Comparison of ENCODE assay signal across 20 cellular contexts in genomic region chr2:99425022-99425421, GRCh38.
DNase-seq lines count a peak whose midpoint lies in the region; ATAC-seq, FAIRE-seq and TF ChIP-seq lines count a peak whose summit lies in the region.
"Had no signal": no experiment of that assay in that cellular context is flagged by ENCODE, and none has a peak within 500 bp of the region (broad histone marks: within the 10 kb centered on the region; RNA-seq: fewer than 3 reads in every experiment).

No MANE protein-coding gene starts in this region.

- H3K36me3 ChIP-seq in RWPE2 (ENCODE audit: low read depth) (peaks cover 94% of the 10 kb centered on the region), endothelial cell of umbilical vein (ENCODE audit: control insufficient read depth in 2 of 2, extremely low read depth in 1 of 2, insufficient read depth in 2 of 2, low read length in 2 of 2) (peaks cover 13 to 40% of the 10 kb centered on the region in 2 experiments)
- H3K36me3 ChIP-seq in CD8-positive, alpha-beta memory T cell (ENCODE audit: insufficient read depth, low read length), result peaks cover 20% of the 10 kb centered on the region

- no peaks in the 10 kb centered on the region for H3K9me1 ChIP-seq in endothelial cell of umbilical vein (replicated peaks; ENCODE audit: control insufficient read depth, extremely low read depth, insufficient read depth, low read length)

- no peaks in the 10 kb centered on the region for H3K9me3 Mint-ChIP-seq in CD8-positive, alpha-beta memory T cell
- H3K9me3 Mint-ChIP-seq: activated CD4-positive, alpha-beta memory T cell treated with anti-CD3 and anti-CD28 coated beads for 36 hours; activated T-helper 1 cell treated with anti-CD3 and anti-CD28 coated beads, Interleukin-12 subunit alpha, Interleukin-12 subunit beta, Interleukin-2, Interleukin-4 antibody, amounts not matched to agents 30 ng/mL and 10 ng/mL and 1 ng/mL, durations not matched to agents 14 hours and 24 hours and 36 hours; mesothelial cell of epicardium; stimulated activated memory B cell treated with anti-CD40 and anti-IgM and Interleukin-4, amounts not matched to agents 10 μg/mL and 1 μg/mL and 100 μg/mL, for 72 hours had no signal

- H3K27ac ChIP-seq in RWPE2 (ENCODE audit: poor library complexity, severe bottlenecking), result no peak overlapping the region
- H3K27ac ChIP-seq in endothelial cell of umbilical vein (ENCODE audit: insufficient read depth, low read depth, low read length), result peak overlapping the region; percentile 48
- H3K27ac ChIP-seq in CD8-positive, alpha-beta memory T cell (ENCODE audit: low read depth, low read length), result no peak overlapping the region
- H3K27ac ChIP-seq: neutrophil, skin epidermis, upper lobe of right lung had no signal

- DNase-seq in G401 (ENCODE audit: low spot score), result peak; percentile 44
- no peak for DNase-seq in RWPE2 (ENCODE audit: low spot score)
- peak; percentile 85 for DNase-seq in endothelial cell of umbilical vein (ENCODE audit: low read depth, low spot score)
- peak; percentile 51 for DNase-seq in non-pigmented ciliary epithelial cell (ENCODE audit: low read depth)
- DNase-seq in CD8-positive, alpha-beta memory T cell, result no peak
- no peak for DNase-seq in urothelium cell line (ENCODE audit: low spot score)
- no peak for DNase-seq in activated CD4-positive, alpha-beta T cell treated with anti-CD3 and anti-CD28 coated beads, Interleukin-2, amount 50 U/mL, for 48 hours
- DNase-seq: activated CD4-positive, alpha-beta memory T cell treated with anti-CD3 and anti-CD28 coated beads for 36 hours; BE2C; glutamatergic neuron; KG1; NCI-H1436; NCI-H345; upper lobe of right lung had no signal

- no peak for TF ChIP-seq POLR2A in endothelial cell of umbilical vein (IDR thresholded peaks at IDR 0.05; ENCODE audit: low read depth, low read length)

- FAIRE-seq in endothelial cell of umbilical vein (lab: Jason Lieb, UNC) (peak; percentile 12), urothelium cell line (lab: Jason Lieb, UNC) (no peak)

- no peaks in the 10 kb centered on the region for H3K4me1 ChIP-seq in RWPE2 (ENCODE audit: insufficient read depth, poor library complexity, severe bottlenecking)
- H3K4me1 ChIP-seq in endothelial cell of umbilical vein (ENCODE audit: control insufficient read depth, extremely low read depth, insufficient read depth, low read length), result peaks cover 16% of the 10 kb centered on the region
- H3K4me1 ChIP-seq in CD8-positive, alpha-beta memory T cell (ENCODE audit: insufficient read depth, low read length), result no peaks in the 10 kb centered on the region
- H3K4me1 ChIP-seq: BE2C, upper lobe of right lung had no signal

- H3K4me1 Mint-ChIP-seq in CD8-positive, alpha-beta memory T cell, result peaks cover 0 to 5% (median 0%) of the 10 kb centered on the region in 3 donors

- H3K4me3 ChIP-seq in RWPE2 (ENCODE audit: severe bottlenecking), result no peak overlapping the region
- no peak overlapping the region for H3K4me3 ChIP-seq in endothelial cell of umbilical vein (replicated peaks in 1 of 3; ENCODE audit: insufficient read depth in 1 of 3, low read depth in 1 of 3, low read length in 3 of 3)
- H3K4me3 ChIP-seq in CD8-positive, alpha-beta memory T cell (ENCODE audit: low read length), result no peak overlapping the region
- H3K4me3 ChIP-seq: skin epidermis, upper lobe of right lung had no signal

- in situ Hi-C loops in G401 (cut with HindIII; ENCODE audit: low sequenced_read_pairs), result no loop called here

- peaks cover 0 to 76% (median 9%) of the 10 kb centered on the region in 3 donors for H3K36me3 Mint-ChIP-seq in CD8-positive, alpha-beta memory T cell

- no peaks in the 10 kb centered on the region for H3K27me3 ChIP-seq in RWPE2 (ENCODE audit: insufficient read depth, poor library complexity, severe bottlenecking)
- H3K27me3 ChIP-seq in endothelial cell of umbilical vein (ENCODE audit: control insufficient read depth in 2 of 2, insufficient read depth in 2 of 2, low read length in 2 of 2), result no peaks in the 10 kb centered on the region
- no peaks in the 10 kb centered on the region for H3K27me3 ChIP-seq in CD8-positive, alpha-beta memory T cell (ENCODE audit: insufficient read depth, low read length, poor library complexity, severe bottlenecking)
- H3K27me3 ChIP-seq: BE2C, neutrophil, upper lobe of right lung had no signal

- dilution Hi-C loops in endothelial cell of umbilical vein (cut with MboI; ENCODE audit: extremely low pct_ligation_motif_present, low sequenced_read_pairs), result no loop called here

- intact Hi-C loops in endothelial cell of umbilical vein (cut with micrococcal nuclease), result no loop called here

- no peak for TF ChIP-seq CTCF in RWPE2 (IDR thresholded peaks at IDR 0.05; ENCODE audit: poor library complexity, severe bottlenecking)
- TF ChIP-seq CTCF in endothelial cell of umbilical vein (IDR thresholded peaks at IDR 0.05; ENCODE audit: extremely low read depth in 1 of 2, insufficient read depth in 1 of 2, low read depth in 1 of 2, low read length in 2 of 2), result no peak

- no peaks in the 10 kb centered on the region for H4K20me1 ChIP-seq in endothelial cell of umbilical vein (replicated peaks; ENCODE audit: control insufficient read depth, extremely low read depth, insufficient read depth, low read length)

- no peak overlapping the region for H3K27ac Mint-ChIP-seq in CD8-positive, alpha-beta memory T cell
- H3K27ac Mint-ChIP-seq: activated CD4-positive, alpha-beta memory T cell treated with anti-CD3 and anti-CD28 coated beads for 36 hours; activated T-helper 1 cell treated with anti-CD3 and anti-CD28 coated beads, Interleukin-12 subunit alpha, Interleukin-12 subunit beta, Interleukin-2, Interleukin-4 antibody, amounts not matched to agents 30 ng/mL and 10 ng/mL and 1 ng/mL, durations not matched to agents 14 hours and 24 hours and 36 hours; mesothelial cell of epicardium; stimulated activated memory B cell treated with anti-CD40 and anti-IgM and Interleukin-4, amounts not matched to agents 10 μg/mL and 1 μg/mL and 100 μg/mL, for 72 hours had no signal

- H3K27me3 Mint-ChIP-seq in CD8-positive, alpha-beta memory T cell, result no peaks in the 10 kb centered on the region
- H3K27me3 Mint-ChIP-seq: activated CD4-positive, alpha-beta memory T cell treated with anti-CD3 and anti-CD28 coated beads for 36 hours; stimulated activated memory B cell treated with anti-CD40 and anti-IgM and Interleukin-4, amounts not matched to agents 10 μg/mL and 1 μg/mL and 100 μg/mL, for 72 hours had no signal

- POLR2A ChIA-PET in endothelial cell of umbilical vein (lab: Charles Lee), result no interaction called here
- POLR2A ChIA-PET in CD8-positive, alpha-beta memory T cell (lab: Charles Lee), result no interaction called here

- no peak overlapping the region for H3K4me2 ChIP-seq in endothelial cell of umbilical vein (ENCODE audit: insufficient read depth, low read length)

- H3K9me3 ChIP-seq in RWPE2 (ENCODE audit: severe bottlenecking) (no peaks in the 10 kb centered on the region), endothelial cell of umbilical vein (replicated peaks; ENCODE audit: control insufficient read depth, insufficient read depth, low read length) (no peaks in the 10 kb centered on the region)
- no peaks in the 10 kb centered on the region for H3K9me3 ChIP-seq in CD8-positive, alpha-beta memory T cell (ENCODE audit: low read length)
- H3K9me3 ChIP-seq: BE2C, neutrophil, upper lobe of right lung had no signal

- no peak overlapping the region for H2AFZ ChIP-seq in endothelial cell of umbilical vein (ENCODE audit: low read depth, low read length)

- no peak overlapping the region for H3K9ac ChIP-seq in endothelial cell of umbilical vein (replicated peaks; ENCODE audit: extremely low read depth, insufficient read depth, low read length)

- BruUV-seq in endothelial cell of umbilical vein (replicated peaks; lab: Mats Ljungman, UMichigan), result no TSS peak

- CTCF ChIA-PET in endothelial cell of umbilical vein (lab: Charles Lee), result interaction anchor here (1.5 kb wide), 1 partner anchor 11 kb away, joined by 3 read pairs; no protein-coding TSS in a partner anchor
- CTCF ChIA-PET in CD8-positive, alpha-beta memory T cell (lab: Charles Lee), result no interaction called here

- peaks cover 15% of the 10 kb centered on the region for H3K79me2 ChIP-seq in endothelial cell of umbilical vein (ENCODE audit: control insufficient read depth, insufficient read depth, low read length)

- no peak overlapping the region for H3K4me3 Mint-ChIP-seq in CD8-positive, alpha-beta memory T cell
- H3K4me3 Mint-ChIP-seq: activated CD4-positive, alpha-beta memory T cell treated with anti-CD3 and anti-CD28 coated beads for 36 hours; activated T-helper 1 cell treated with anti-CD3 and anti-CD28 coated beads, Interleukin-12 subunit alpha, Interleukin-12 subunit beta, Interleukin-2, Interleukin-4 antibody, amounts not matched to agents 30 ng/mL and 10 ng/mL and 1 ng/mL, durations not matched to agents 14 hours and 24 hours and 36 hours; mesothelial cell of epicardium; stimulated activated memory B cell treated with anti-CD40 and anti-IgM and Interleukin-4, amounts not matched to agents 10 μg/mL and 1 μg/mL and 100 μg/mL, for 72 hours had no signal

- 0 out of 3 replicates have a peak, but pooled peaks have one; percentile 45 for ATAC-seq in RWPE2 (ENCODE audit: low read depth)
- no peak for ATAC-seq in HG03175 (IDR thresholded peaks at IDR 0.05; ENCODE audit: unreplicated experiment)
- ATAC-seq: stimulated activated memory B cell treated with anti-CD40 and anti-IgM and Interleukin-4, amounts not matched to agents 10 μg/mL and 1 μg/mL and 100 μg/mL, for 72 hours; upper lobe of right lung had no signal

TF ChIP-seq in endothelial cell of umbilical vein, 7 proteins besides CTCF, POLR2A, EP300 and RAD21:
- TF ChIP-seq POLR2AphosphoS5 (IDR thresholded peaks at IDR 0.05; ENCODE audit: insufficient read depth, low read depth, low read length) (no peak), FOS (IDR thresholded peaks at IDR 0.05; ENCODE audit: borderline replicate concordance, insufficient read depth, low read length) (peak; percentile 37)

Comparison
In these comparisons a context has a peak if more than half of its experiments do, and no peak if none do; other contexts are left out.
1. DNase-seq: peak in G401 (single experiment), endothelial cell of umbilical vein (single experiment) and non-pigmented ciliary epithelial cell (single experiment); none in RWPE2 (single experiment), CD8-positive, alpha-beta memory T cell (0 of 5), urothelium cell line (single experiment) and activated CD4-positive, alpha-beta T cell treated with anti-CD3 and anti-CD28 coated beads, Interleukin-2, amount 50 U/mL, for 48 hours (0 of 2).